In genomic region chr6:38239719-38240451, GRCh38 we compare ENCODE assay signal across 1 cellular context.
TF ChIP-seq lines count a peak whose summit lies in the region.

No MANE protein-coding gene starts in this region.

TF ChIP-seq in GM12878, 131 proteins besides CTCF, POLR2A, EP300 and RAD21 (continued from another document):
- TF ChIP-seq RELB (IDR thresholded peaks at IDR 0.05; ENCODE audit: low read depth) (no peak), LARP7 (IDR thresholded peaks at IDR 0.05) (no peak), GATAD2B (conservative IDR thresholded peaks at IDR 0.05; ENCODE audit: low read depth) (no peak), IRF5 (IDR thresholded peaks at IDR 0.05; ENCODE audit: borderline replicate concordance) (no peak), MTA3 (IDR thresholded peaks at IDR 0.05; ENCODE audit: borderline replicate concordance, low read length) (no peak), NFIC (IDR thresholded peaks at IDR 0.05; ENCODE audit: low read depth, low read length) (no peak), ZNF384 (IDR thresholded peaks at IDR 0.05; ENCODE audit: borderline replicate concordance, low read depth, low read length) (no peak), MLLT1 (IDR thresholded peaks at IDR 0.05) (0 out of 2 replicates have a peak, but pooled peaks have one; percentile 49)
